8 cellular contexts compared by ENCODE assay signal in genomic region chr15:75335705-75336355, GRCh38. TPM values are rescaled to one million over a fixed set of nuclear protein-coding genes. Genes with fewer than 3 reads are reported as not detected.
DNase-seq lines count a peak whose midpoint lies in the region.

Gene COMMD4 (plus strand): TSS chr15:75336063. CDS start chr15:75336090, 27 bp downstream.

- no peaks in the 10 kb centered on the region for H3K4me1 ChIP-seq in HUES6 (ENCODE audit: control insufficient read depth, insufficient read depth, low read length)
- peaks cover 18% of the 10 kb centered on the region for H3K4me1 ChIP-seq in mononuclear cell (ENCODE audit: insufficient read depth, low read length)

- H3K27me3 ChIP-seq in HUES6 (ENCODE audit: control insufficient read depth, insufficient read depth, low read length) (no peaks in the 10 kb centered on the region), mononuclear cell (ENCODE audit: insufficient read depth, low read length) (no peaks in the 10 kb centered on the region)

- peak within 1 kb of the TSS; percentile 72; the same call in 1 of the 2 replicates for H3K27ac ChIP-seq in HUES6 (ENCODE audit: low read depth, low read length)
- peak within 1 kb of the TSS; percentile 24 for H3K27ac ChIP-seq in epithelial cell of prostate

- H3K4me3 ChIP-seq in HUES6 (ENCODE audit: low read depth, low read length) (peak within 1 kb of the TSS; percentile 95), mononuclear cell (ENCODE audit: low read length) (peak within 1 kb of the TSS; percentile 62)

- H3K9ac ChIP-seq in HUES6 (ENCODE audit: low read length), result peak within 1 kb of the TSS; percentile 88

- no peaks in the 10 kb centered on the region for H3K9me3 ChIP-seq in HUES6 (ENCODE audit: control insufficient read depth, insufficient read depth, low read depth, low read length)
- no peaks in the 10 kb centered on the region for H3K9me3 ChIP-seq in mononuclear cell (ENCODE audit: low read depth, low read length)

- DNase-seq in NCI-H1436 (lab: John Stamatoyannopoulos, UW), result peak; percentile 89
- no peak for DNase-seq in NCI-H1436 treated with DMSO at 0.1 percent for 48 hours (lab: John Stamatoyannopoulos, UW)
- DNase-seq in OCI-M1 (lab: John Stamatoyannopoulos, UW), result peak; percentile 95
- peak; percentile 79 for DNase-seq in activated T-cell treated with anti-CD3 and anti-CD28 coated beads for 48 hours (ENCODE audit: low read depth)
- peak; percentile 67 for DNase-seq in epithelial cell of prostate (ENCODE audit: low read depth, low spot score)
- DNase-seq in stimulated activated CD8-positive, alpha-beta memory T cell treated with anti-CD3 and anti-CD28 coated beads, Interleukin-2, amount 100 ng/mL, for 1 hour (ENCODE audit: low read depth in 2 of 2), result peak; percentile 33 to 50

- peaks cover 20% of the 10 kb centered on the region for H3K36me3 ChIP-seq in HUES6 (ENCODE audit: control insufficient read depth, insufficient read depth, low read length)

RNA-seq across cellular contexts. Expression of gene COMMD4, which starts in this region (rescaled TPM):
- total RNA-seq in mononuclear cell, result 8.9 TPM
